ENCODE assay signal across 16 cellular contexts in genomic region chr1:56284933-56285332, GRCh38.
A peak's percentile ranks its signal among the peaks of the same experiment; 100 is the strongest.
DNase-seq lines count a peak whose midpoint lies in the region; ATAC-seq, FAIRE-seq and TF ChIP-seq lines count a peak whose summit lies in the region.
"Had no signal": no experiment of that assay in that cellular context is flagged by ENCODE, and none has a peak within 500 bp of the region (broad histone marks: within the 10 kb centered on the region; RNA-seq: fewer than 3 reads in every experiment).

No MANE protein-coding gene starts in this region.

- SMC1A ChIA-PET in GM12878 (lab: Charles Lee; ENCODE audit: uncharacterized antibody, unreplicated experiment): interaction anchor here (1.1 to 2.5 kb wide), 4 partner anchors 10 to 408 kb away, joined by 3 to 11 read pairs (median 4); no protein-coding TSS in a partner anchor

- TF ChIP-seq RAD21 in GM12878 (IDR thresholded peaks at IDR 0.05; ENCODE audit: insufficient read depth, low read depth, low read length): no peak

- WGBS in GM12878 (ENCODE audit: insufficient coverage, insufficient replicate concordance, low lambda C conversion rate, missing lambda C conversion rate): 0% methylated on average over 3 of the region's 3 CpGs
- WGBS in testis, 2 donors: 50 to 56% methylated on average over 3 of the region's 3 CpGs

- TF ChIP-seq POLR2A in GM12878 (IDR thresholded peaks at IDR 0.05; ENCODE audit: low read depth, low read length): no peak
- TF ChIP-seq POLR2A in gastrocnemius medialis (IDR thresholded peaks at IDR 0.05): no peak
- no peak for TF ChIP-seq POLR2A in testis (IDR thresholded peaks at IDR 0.05)

- H3K79me2 ChIP-seq in GM12878 (ENCODE audit: control insufficient read depth, insufficient read depth, low read length): no peaks in the 10 kb centered on the region

- no peak overlapping the region for H2AFZ ChIP-seq in GM12878 (ENCODE audit: control insufficient read depth, low read depth, low read length)

- CTCF ChIA-PET in GM12878 (lab: Yijun Ruan, JAX): interaction anchor here (1.3 kb wide), 2 partner anchors 10 to 292 kb away, joined by 3 read pairs; no protein-coding TSS in a partner anchor

- H3K4me3 Mint-ChIP-seq in natural killer cell: no peak overlapping the region
- H3K4me3 Mint-ChIP-seq: activated CD4-positive, alpha-beta T cell treated with anti-CD3 and anti-CD28 coated beads, Interleukin-2, amount 10 ng/mL, durations not matched to agents 24 days and 14 days; naive B cell; T-helper 2 cell treated with Interferon-gamma antibody and Interleukin-4, amounts not matched to agents 5 μg/mL and 100 μg/mL, for 36 hours had no signal

- H4K20me1 ChIP-seq in GM12878 (ENCODE audit: control insufficient read depth, insufficient read depth): no peaks in the 10 kb centered on the region

- no peaks in the 10 kb centered on the region for H3K9me3 ChIP-seq in GM12878 (replicated peaks; ENCODE audit: control insufficient read depth, insufficient read depth, low read length)
- no peaks in the 10 kb centered on the region for H3K9me3 ChIP-seq in gastrocnemius medialis
- no peaks in the 10 kb centered on the region for H3K9me3 ChIP-seq in BE2C
- H3K9me3 ChIP-seq in testis: no peaks in the 10 kb centered on the region
- H3K9me3 ChIP-seq: thoracic aorta had no signal

- RAD21 ChIA-PET in GM12878 (lab: Charles Lee; ENCODE audit: unreplicated experiment): interaction anchor here (0.6 kb wide), 1 partner anchor 192 kb away, joined by 3 read pairs; no protein-coding TSS in a partner anchor

- H3K4me3 ChIP-seq in GM12878 (no peak overlapping the region), gastrocnemius medialis (no peak overlapping the region), BE2C (ENCODE audit: low read depth, low read length) (no peak overlapping the region), testis (no peak overlapping the region)
- H3K4me3 ChIP-seq: smooth muscle cell, thoracic aorta had no signal

- ATAC-seq in GM12878 (peak; percentile 51), gastrocnemius medialis (peak; percentile 56 to 64), natural killer cell (no peak)

- no peak overlapping the region for H3K27ac ChIP-seq in GM12878 (ENCODE audit: control insufficient read depth, insufficient read depth)
- peak overlapping the region in 1 of 4 donors; percentile 29 for H3K27ac ChIP-seq in gastrocnemius medialis
- no peak overlapping the region for H3K27ac ChIP-seq in testis
- H3K27ac ChIP-seq: thoracic aorta had no signal

- intact Hi-C loops in GM12878 (cut with micrococcal nuclease; ENCODE audit: unreplicated experiment) (no loop called here), gastrocnemius medialis (cut with DNase I; ENCODE audit: low total_unique reads) (no loop called here), natural killer cell (cut with micrococcal nuclease) (no loop called here), testis (cut with DNase I; ENCODE audit: low total_unique reads) (no loop called here)

- H3K9ac ChIP-seq in GM12878 (ENCODE audit: control insufficient read depth, insufficient read depth, low read length): no peak overlapping the region

- peaks cover 0 to 5% of the 10 kb centered on the region in 2 donors for H3K27me3 Mint-ChIP-seq in natural killer cell (ENCODE audit: low read depth in 2 of 2)
- H3K27me3 Mint-ChIP-seq: activated CD4-positive, alpha-beta T cell treated with anti-CD3 and anti-CD28 coated beads, Interleukin-2, amount 10 ng/mL, durations not matched to agents 24 days and 14 days had no signal

- H3K27me3 ChIP-seq in GM12878 (replicated peaks in 1 of 2; ENCODE audit: control insufficient read depth in 2 of 2, insufficient read depth in 2 of 2, low read length in 1 of 2) (no peaks in the 10 kb centered on the region), gastrocnemius medialis (no peaks in the 10 kb centered on the region), BE2C (no peaks in the 10 kb centered on the region), testis (no peaks in the 10 kb centered on the region)

- H3K4me1 ChIP-seq in GM12878 (ENCODE audit: control insufficient read depth, insufficient read depth, low read length) (no peaks in the 10 kb centered on the region), gastrocnemius medialis (peaks cover 16 to 19% of the 10 kb centered on the region in 2 donors), BE2C (no peaks in the 10 kb centered on the region), testis (no peaks in the 10 kb centered on the region)

- no TSS peak for BruUV-seq in GM12878 (replicated peaks; lab: Mats Ljungman, UMichigan)

- H3K27ac Mint-ChIP-seq in natural killer cell: no peak overlapping the region
- H3K27ac Mint-ChIP-seq: activated CD4-positive, alpha-beta T cell treated with anti-CD3 and anti-CD28 coated beads, Interleukin-2, amount 10 ng/mL, durations not matched to agents 24 days and 14 days; T-helper 2 cell treated with Interferon-gamma antibody and Interleukin-4, amounts not matched to agents 5 μg/mL and 100 μg/mL, for 36 hours had no signal

- FAIRE-seq in GM12878 (lab: Jason Lieb, UNC): no peak
- FAIRE-seq: D721Med, endothelial cell of umbilical vein had no signal

- H3K4me2 ChIP-seq in GM12878 (ENCODE audit: control insufficient read depth, insufficient read depth): no peak overlapping the region
- H3K4me2 ChIP-seq: smooth muscle cell had no signal

- peaks cover 3% of the 10 kb centered on the region in 2 donors for H3K9me3 Mint-ChIP-seq in natural killer cell
- H3K9me3 Mint-ChIP-seq: activated CD4-positive, alpha-beta T cell treated with anti-CD3 and anti-CD28 coated beads, Interleukin-2, amount 10 ng/mL, durations not matched to agents 24 days and 14 days had no signal

- peak; percentile 87 for DNase-seq in GM04503 (ENCODE audit: low read depth)
- no peak for DNase-seq in GM12878 (ENCODE audit: low read depth, low spot score)
- DNase-seq in islet precursor cell: peak; percentile 59
- DNase-seq in gastrocnemius medialis: peak; percentile 15 to 23
- DNase-seq in BE2C: no peak
- no peak for DNase-seq in anterior cingulate cortex (lab: John Stamatoyannopoulos, UW)
- DNase-seq in natural killer cell: no peak
- no peak for DNase-seq in testis
- DNase-seq: activated CD4-positive, alpha-beta T cell treated with anti-CD3 and anti-CD28 coated beads, Interleukin-2, amount 10 ng/mL, durations not matched to agents 24 days and 14 days; caudate nucleus; naive B cell had no signal

- TF ChIP-seq CTCF in GM12878 (IDR thresholded peaks at IDR 0.05 in 2 of 3, conservative IDR thresholded peaks at IDR 0.05 in 1 of 3; ENCODE audit: control insufficient read depth in 2 of 3, extremely low read depth in 1 of 3, insufficient read depth in 1 of 3, low read depth in 3 of 3, low read length in 3 of 3) (no peak), gastrocnemius medialis (IDR thresholded peaks at IDR 0.05 in 4 of 5, conservative IDR thresholded peaks at IDR 0.05 in 1 of 5) (no peak), BE2C (IDR thresholded peaks at IDR 0.05; ENCODE audit: low read depth, low read length) (no peak), natural killer cell (IDR thresholded peaks at IDR 0.05) (no peak), testis (IDR thresholded peaks at IDR 0.05) (no peak)

- POLR2A ChIA-PET in GM12878 (lab: Charles Lee): no interaction called here

- no peak for TF ChIP-seq EP300 in GM12878 (IDR thresholded peaks at IDR 0.05; ENCODE audit: borderline replicate concordance in 1 of 2, control insufficient read depth in 1 of 2, low read depth in 2 of 2, low read length in 2 of 2)

- H3K36me3 Mint-ChIP-seq in natural killer cell: no peaks in the 10 kb centered on the region
- H3K36me3 Mint-ChIP-seq: naive B cell had no signal

- H3K4me1 Mint-ChIP-seq in natural killer cell: no peaks in the 10 kb centered on the region
- H3K4me1 Mint-ChIP-seq: activated CD4-positive, alpha-beta T cell treated with anti-CD3 and anti-CD28 coated beads, Interleukin-2, amount 10 ng/mL, durations not matched to agents 24 days and 14 days; naive B cell had no signal

- in situ Hi-C loops in GM12878 (cut with MboI): no loop called here
- in situ Hi-C loops in gastrocnemius medialis (cut with MboI; ENCODE audit: low sequenced_read_pairs in 4 of 4): no loop called here

- H3K36me3 ChIP-seq in GM12878 (ENCODE audit: control insufficient read depth in 2 of 2, insufficient read depth in 2 of 2, low read length in 1 of 2): no peaks in the 10 kb centered on the region
- no peaks in the 10 kb centered on the region for H3K36me3 ChIP-seq in gastrocnemius medialis
- H3K36me3 ChIP-seq in BE2C: no peaks in the 10 kb centered on the region
- no peaks in the 10 kb centered on the region for H3K36me3 ChIP-seq in testis (ENCODE audit: low read depth, missing control alignments)
- H3K36me3 ChIP-seq: thoracic aorta had no signal

TF ChIP-seq in GM12878, 131 proteins besides CTCF, POLR2A, EP300 and RAD21 (continues in another document):
- TF ChIP-seq, protein P1, sequence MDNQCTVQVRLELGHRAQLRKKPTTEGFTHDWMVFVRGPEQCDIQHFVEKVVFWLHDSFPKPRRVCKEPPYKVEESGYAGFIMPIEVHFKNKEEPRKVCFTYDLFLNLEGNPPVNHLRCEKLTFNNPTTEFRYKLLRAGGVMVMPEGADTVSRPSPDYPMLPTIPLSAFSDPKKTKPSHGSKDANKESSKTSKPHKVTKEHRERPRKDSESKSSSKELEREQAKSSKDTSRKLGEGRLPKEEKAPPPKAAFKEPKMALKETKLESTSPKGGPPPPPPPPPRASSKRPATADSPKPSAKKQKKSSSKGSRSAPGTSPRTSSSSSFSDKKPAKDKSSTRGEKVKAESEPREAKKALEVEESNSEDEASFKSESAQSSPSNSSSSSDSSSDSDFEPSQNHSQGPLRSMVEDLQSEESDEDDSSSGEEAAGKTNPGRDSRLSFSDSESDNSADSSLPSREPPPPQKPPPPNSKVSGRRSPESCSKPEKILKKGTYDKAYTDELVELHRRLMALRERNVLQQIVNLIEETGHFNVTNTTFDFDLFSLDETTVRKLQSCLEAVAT (IDR thresholded peaks at IDR 0.05): no peak
- TF ChIP-seq STAT1 (conservative IDR thresholded peaks at IDR 0.05): no peak
- TF ChIP-seq FOXM1 (IDR thresholded peaks at IDR 0.05; ENCODE audit: low read depth, low read length): no peak
- no peak for TF ChIP-seq ASH2L (IDR thresholded peaks at IDR 0.05; ENCODE audit: borderline replicate concordance, low read depth)

Comparison
In these comparisons a context has a peak if more than half of its experiments do, and no peak if none do; other contexts are left out.
1. DNase-seq: peak in GM04503 (single experiment), islet precursor cell (single experiment) and gastrocnemius medialis (2 of 2); none in GM12878 (single experiment), BE2C (single experiment), anterior cingulate cortex (0 of 58), natural killer cell (single experiment) and testis (single experiment).
2. ATAC-seq: peak in GM12878 (single experiment) and gastrocnemius medialis (2 of 2); none in natural killer cell (0 of 3).